In the genomic region with DNA sequence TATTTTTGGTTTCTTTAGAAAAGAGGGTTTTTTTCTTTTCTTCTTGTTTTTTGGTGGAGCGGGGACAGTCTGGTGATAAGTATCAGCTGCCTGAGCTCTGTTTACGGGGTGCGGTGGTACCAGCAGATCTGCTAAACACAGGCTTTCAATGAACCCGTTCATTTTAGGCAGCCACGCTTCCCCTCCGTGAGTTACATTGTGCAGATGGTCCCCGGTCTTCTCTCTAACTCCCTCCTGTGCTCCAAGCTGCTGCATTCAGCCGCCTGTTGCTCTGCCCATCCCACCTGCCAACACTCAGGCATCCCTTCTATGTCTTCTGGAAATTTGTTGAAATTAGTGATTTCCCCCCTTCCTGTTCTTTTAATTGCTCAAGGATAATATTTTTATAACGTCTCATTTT, we compare ENCODE assay signal across 17 cellular contexts.
DNase-seq lines count a peak whose midpoint lies in the region; ATAC-seq and TF ChIP-seq lines count a peak whose summit lies in the region.
"Had no signal": no experiment of that assay in that cellular context is flagged by ENCODE, and none has a peak within 500 bp of the region (broad histone marks: within the 10 kb centered on the region; RNA-seq: fewer than 3 reads in every experiment).

No MANE protein-coding gene starts in this region.

- no peak overlapping the region for H3K4me3 Mint-ChIP-seq in GM23338
- no peak overlapping the region for H3K4me3 Mint-ChIP-seq in neural crest cell
- H3K4me3 Mint-ChIP-seq: CD4-positive, alpha-beta T cell; HFFc6; IgD-negative memory B cell had no signal

- H3K9me3 ChIP-seq in Peyer's patch = no peaks in the 10 kb centered on the region
- H3K9me3 ChIP-seq: Caco-2 had no signal

- H3K27me3 ChIP-seq in GM23338 (ENCODE audit: insufficient read depth) = no peaks in the 10 kb centered on the region
- H3K27me3 ChIP-seq in Peyer's patch = no peaks in the 10 kb centered on the region

- H3K27ac Mint-ChIP-seq in GM23338 = no peak overlapping the region
- peak overlapping the region; percentile 10 for H3K27ac Mint-ChIP-seq in neural crest cell (ENCODE audit: unreplicated experiment)
- H3K27ac Mint-ChIP-seq: CD4-positive, alpha-beta T cell; HFFc6 had no signal

- H3K27ac ChIP-seq in GM23338 (ENCODE audit: low read depth) (no peak overlapping the region), Peyer's patch (no peak overlapping the region)
- H3K27ac ChIP-seq: C4-2B had no signal

- no peaks in the 10 kb centered on the region for H4K20me1 ChIP-seq in GM23338 (replicated peaks; ENCODE audit: insufficient read depth)

- H3K9me2 ChIP-seq in GM23338 (ENCODE audit: insufficient read depth) = 0 out of 2 replicates have a peak, but pooled peaks cover 3% of the 10 kb centered on the region

- no peaks in the 10 kb centered on the region for H3K36me3 ChIP-seq in GM23338 (ENCODE audit: insufficient read depth)
- no peaks in the 10 kb centered on the region for H3K36me3 ChIP-seq in Peyer's patch

- H3F3A ChIP-seq in GM23338 (replicated peaks; ENCODE audit: low read depth) = no peaks in the 10 kb centered on the region

- H3K4me1 ChIP-seq in GM23338 (ENCODE audit: insufficient read depth) (no peaks in the 10 kb centered on the region), Peyer's patch (no peaks in the 10 kb centered on the region)
- H3K4me1 ChIP-seq: Caco-2 had no signal

- H3K27me3 Mint-ChIP-seq in GM23338 (ENCODE audit: insufficient read depth, low read depth, poor library complexity) (peaks cover 2% of the 10 kb centered on the region), neural crest cell (ENCODE audit: low read depth) (no peaks in the 10 kb centered on the region)
- H3K27me3 Mint-ChIP-seq: CD4-positive, alpha-beta T cell; IgD-negative memory B cell had no signal

- no peaks in the 10 kb centered on the region for H3K79me2 ChIP-seq in GM23338 (replicated peaks; ENCODE audit: insufficient read depth)

- H3K9me3 Mint-ChIP-seq in GM23338 (no peaks in the 10 kb centered on the region), neural crest cell (peaks cover 4% of the 10 kb centered on the region)
- H3K9me3 Mint-ChIP-seq: HFFc6 had no signal

- DNase-seq in GM23338 (ENCODE audit: low spot score) = no peak
- peak; percentile 96 for DNase-seq in cerebellar cortex (ENCODE audit: low spot score)
- no peak for DNase-seq in neural crest cell (ENCODE audit: low read depth, low spot score)
- no peak for DNase-seq in NCI-H187 treated with DMSO at 0.1 percent for 48 hours (lab: John Stamatoyannopoulos, UW)
- no peak for DNase-seq in Peyer's patch
- no peak for DNase-seq in mucosa of gallbladder (ENCODE audit: low spot score)
- DNase-seq: ACHN; Caco-2; CD4-positive, alpha-beta T cell; DMS79 treated with DMSO at 0.1 percent for 48 hours; HFFc6; KBM-7 had no signal

- H3K4me3 ChIP-seq in GM23338 (no peak overlapping the region), Peyer's patch (no peak overlapping the region)
- H3K4me3 ChIP-seq: GM12878 had no signal

- H3K4me2 ChIP-seq in GM23338 = no peak overlapping the region

- H3K36me3 Mint-ChIP-seq in GM23338 (ENCODE audit: low read depth) = no peaks in the 10 kb centered on the region
- H3K36me3 Mint-ChIP-seq in neural crest cell (ENCODE audit: low read depth) = no peaks in the 10 kb centered on the region
- H3K36me3 Mint-ChIP-seq: IgD-negative memory B cell had no signal

- TF ChIP-seq CTCF in GM23338 (conservative IDR thresholded peaks at IDR 0.05; ENCODE audit: low read depth in 2 of 2) (no peak), neural crest cell (conservative IDR thresholded peaks at IDR 0.05) (no peak), Peyer's patch (IDR thresholded peaks at IDR 0.05) (no peak)

- H3K4me1 Mint-ChIP-seq in GM23338 = peaks cover 7% of the 10 kb centered on the region
- peaks cover 21% of the 10 kb centered on the region for H3K4me1 Mint-ChIP-seq in neural crest cell
- H3K4me1 Mint-ChIP-seq: IgD-negative memory B cell had no signal

- H2AFZ ChIP-seq in GM23338 = peak overlapping the region; percentile 78; the same call in 1 of the 2 replicates

- TF ChIP-seq POLR2A in Peyer's patch (IDR thresholded peaks at IDR 0.05) = no peak

- ATAC-seq in GM23338 (no peak), GM21723 (IDR thresholded peaks at IDR 0.05; ENCODE audit: unreplicated experiment) (no peak)
- ATAC-seq: GM12878, HCT116 had no signal

TF ChIP-seq in GM23338, 12 proteins besides CTCF, POLR2A, EP300 and RAD21 (continues in another document):
- TF ChIP-seq NANOG (IDR thresholded peaks at IDR 0.05; ENCODE audit: borderline replicate concordance) (no peak), EZH2 (IDR thresholded peaks at IDR 0.05; ENCODE audit: low read depth, unreplicated experiment) (no peak), ZNF114 (CRISPR knock-in tag; IDR thresholded peaks at IDR 0.05) (no peak), ZNF331 (CRISPR knock-in tag; IDR thresholded peaks at IDR 0.05; ENCODE audit: low read depth) (no peak), CREB1 (CRISPR knock-in tag; IDR thresholded peaks at IDR 0.05; ENCODE audit: low read depth) (no peak), STAT1 (IDR thresholded peaks at IDR 0.05; ENCODE audit: unreplicated experiment) (no peak), POLR2AphosphoS5 (IDR thresholded peaks at IDR 0.05; ENCODE audit: low read depth) (no peak), JUNB (IDR thresholded peaks at IDR 0.05; ENCODE audit: unreplicated experiment) (no peak)
- TF ChIP-seq, protein P1, sequence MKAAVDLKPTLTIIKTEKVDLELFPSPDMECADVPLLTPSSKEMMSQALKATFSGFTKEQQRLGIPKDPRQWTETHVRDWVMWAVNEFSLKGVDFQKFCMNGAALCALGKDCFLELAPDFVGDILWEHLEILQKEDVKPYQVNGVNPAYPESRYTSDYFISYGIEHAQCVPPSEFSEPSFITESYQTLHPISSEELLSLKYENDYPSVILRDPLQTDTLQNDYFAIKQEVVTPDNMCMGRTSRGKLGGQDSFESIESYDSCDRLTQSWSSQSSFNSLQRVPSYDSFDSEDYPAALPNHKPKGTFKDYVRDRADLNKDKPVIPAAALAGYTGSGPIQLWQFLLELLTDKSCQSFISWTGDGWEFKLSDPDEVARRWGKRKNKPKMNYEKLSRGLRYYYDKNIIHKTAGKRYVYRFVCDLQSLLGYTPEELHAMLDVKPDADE (IDR thresholded peaks at IDR 0.05) = no peak
- TF ChIP-seq, protein P2, sequence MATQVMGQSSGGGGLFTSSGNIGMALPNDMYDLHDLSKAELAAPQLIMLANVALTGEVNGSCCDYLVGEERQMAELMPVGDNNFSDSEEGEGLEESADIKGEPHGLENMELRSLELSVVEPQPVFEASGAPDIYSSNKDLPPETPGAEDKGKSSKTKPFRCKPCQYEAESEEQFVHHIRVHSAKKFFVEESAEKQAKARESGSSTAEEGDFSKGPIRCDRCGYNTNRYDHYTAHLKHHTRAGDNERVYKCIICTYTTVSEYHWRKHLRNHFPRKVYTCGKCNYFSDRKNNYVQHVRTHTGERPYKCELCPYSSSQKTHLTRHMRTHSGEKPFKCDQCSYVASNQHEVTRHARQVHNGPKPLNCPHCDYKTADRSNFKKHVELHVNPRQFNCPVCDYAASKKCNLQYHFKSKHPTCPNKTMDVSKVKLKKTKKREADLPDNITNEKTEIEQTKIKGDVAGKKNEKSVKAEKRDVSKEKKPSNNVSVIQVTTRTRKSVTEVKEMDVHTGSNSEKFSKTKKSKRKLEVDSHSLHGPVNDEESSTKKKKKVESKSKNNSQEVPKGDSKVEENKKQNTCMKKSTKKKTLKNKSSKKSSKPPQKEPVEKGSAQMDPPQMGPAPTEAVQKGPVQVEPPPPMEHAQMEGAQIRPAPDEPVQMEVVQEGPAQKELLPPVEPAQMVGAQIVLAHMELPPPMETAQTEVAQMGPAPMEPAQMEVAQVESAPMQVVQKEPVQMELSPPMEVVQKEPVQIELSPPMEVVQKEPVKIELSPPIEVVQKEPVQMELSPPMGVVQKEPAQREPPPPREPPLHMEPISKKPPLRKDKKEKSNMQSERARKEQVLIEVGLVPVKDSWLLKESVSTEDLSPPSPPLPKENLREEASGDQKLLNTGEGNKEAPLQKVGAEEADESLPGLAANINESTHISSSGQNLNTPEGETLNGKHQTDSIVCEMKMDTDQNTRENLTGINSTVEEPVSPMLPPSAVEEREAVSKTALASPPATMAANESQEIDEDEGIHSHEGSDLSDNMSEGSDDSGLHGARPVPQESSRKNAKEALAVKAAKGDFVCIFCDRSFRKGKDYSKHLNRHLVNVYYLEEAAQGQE (IDR thresholded peaks at IDR 0.05; ENCODE audit: unreplicated experiment) = no peak
